In the genomic region with DNA sequence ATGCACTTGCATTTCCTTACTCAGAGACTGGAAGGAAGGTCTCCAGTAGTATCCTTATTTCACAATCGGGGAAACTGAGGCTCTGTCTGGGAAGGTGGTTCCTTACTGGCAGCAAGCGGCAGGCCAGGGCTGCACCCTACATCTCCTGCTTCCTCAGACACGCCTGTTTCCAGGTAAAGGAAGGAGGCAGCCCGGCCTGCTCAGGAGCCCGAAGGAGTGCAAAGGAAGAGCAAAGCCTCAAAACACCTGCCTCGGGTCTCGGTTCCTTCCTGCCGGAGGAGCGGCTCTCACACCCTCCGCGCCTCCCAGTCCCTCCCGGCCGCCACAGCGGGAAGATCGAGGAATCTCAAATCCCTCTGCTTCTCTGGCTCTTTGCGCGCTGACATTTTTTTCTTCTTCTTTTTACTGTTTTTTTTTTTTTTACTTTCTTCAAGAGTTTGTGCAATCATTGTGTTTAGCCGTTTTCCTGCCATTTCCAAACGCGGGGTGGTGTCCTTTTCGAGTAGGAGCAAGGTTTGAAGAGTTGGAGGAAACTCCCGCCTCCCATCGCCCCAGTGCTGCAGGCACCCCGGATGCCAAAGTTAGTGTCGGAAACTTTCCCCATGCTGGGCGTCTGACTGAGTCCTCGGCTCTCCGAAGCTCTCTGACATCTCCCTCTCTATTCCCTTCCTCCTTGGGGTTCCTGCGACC, we compare ENCODE assay signal across 8 cellular contexts. TPM values are rescaled to one million over a fixed set of nuclear protein-coding genes. Genes with fewer than 3 reads are reported as not detected.
DNase-seq lines count a peak whose midpoint lies in the region; ATAC-seq, FAIRE-seq and TF ChIP-seq lines count a peak whose summit lies in the region.

No MANE protein-coding gene starts in this region.

- H3K9me3 Mint-ChIP-seq in stimulated activated memory B cell treated with anti-CD40 and anti-IgM and Interleukin-4, amounts not matched to agents 10 μg/mL and 1 μg/mL and 100 μg/mL, for 72 hours = peaks cover 9% of the 10 kb centered on the region

- FAIRE-seq in GM12878 (lab: Jason Lieb, UNC) = no peak

- peaks cover 55% of the 10 kb centered on the region for H3K27me3 Mint-ChIP-seq in stimulated activated memory B cell treated with anti-CD40 and anti-IgM and Interleukin-4, amounts not matched to agents 10 μg/mL and 1 μg/mL and 100 μg/mL, for 72 hours

- CTCF ChIA-PET in GM12878 (lab: Yijun Ruan, JAX) = interaction anchor here (0.7 to 1.3 kb wide), 3 partner anchors 37 to 285 kb away, joined by 3 to 5 read pairs (median 4); no protein-coding TSS in a partner anchor

- TF ChIP-seq POLR2A in GM12878 (IDR thresholded peaks at IDR 0.05; ENCODE audit: low read depth, low read length) = no peak

- no peak overlapping the region for H3K9ac ChIP-seq in GM12878 (ENCODE audit: control insufficient read depth, insufficient read depth, low read length)

- H3K79me2 ChIP-seq in GM12878 (ENCODE audit: control insufficient read depth, insufficient read depth, low read length) = no peaks in the 10 kb centered on the region

- DNase-seq in NCI-H748 (lab: John Stamatoyannopoulos, UW; ENCODE audit: unreplicated experiment) (peak; percentile 59), NCI-H748 treated with DMSO at 0.1 percent for 48 hours (lab: John Stamatoyannopoulos, UW) (no peak), GM12878 (ENCODE audit: low read depth, low spot score) (no peak), iPS-NIHi7 (ENCODE audit: extremely low spot score) (peak; percentile 51), NCI-H1930 (lab: John Stamatoyannopoulos, UW) (no peak)

- intact Hi-C loops in GM12878 (cut with micrococcal nuclease; ENCODE audit: unreplicated experiment) = no loop called here

- in situ Hi-C loops in GM12878 (cut with MboI) = no loop called here

- H3K9me3 ChIP-seq in GM12878 (replicated peaks; ENCODE audit: control insufficient read depth, insufficient read depth, low read length) = no peaks in the 10 kb centered on the region; the same call in 2 of the 3 replicates

- SMC1A ChIA-PET in GM12878 (lab: Charles Lee; ENCODE audit: uncharacterized antibody, unreplicated experiment) = no interaction called here

- no peak for TF ChIP-seq RAD21 in GM12878 (IDR thresholded peaks at IDR 0.05; ENCODE audit: insufficient read depth, low read depth, low read length)

- BruUV-seq in GM12878 (replicated peaks; lab: Mats Ljungman, UMichigan) = no TSS peak

- peaks cover 39% of the 10 kb centered on the region for H3K4me1 Mint-ChIP-seq in stimulated activated memory B cell treated with anti-CD40 and anti-IgM and Interleukin-4, amounts not matched to agents 10 μg/mL and 1 μg/mL and 100 μg/mL, for 72 hours

- 4% methylated on average over 29 of the region's 29 CpGs for WGBS in GM12878 (ENCODE audit: insufficient coverage, insufficient replicate concordance, low lambda C conversion rate, missing lambda C conversion rate)

- no peaks in the 10 kb centered on the region for H3K36me3 Mint-ChIP-seq in stimulated activated memory B cell treated with anti-CD40 and anti-IgM and Interleukin-4, amounts not matched to agents 10 μg/mL and 1 μg/mL and 100 μg/mL, for 72 hours

- peak overlapping the region; percentile 80 for H3K4me3 Mint-ChIP-seq in stimulated activated memory B cell treated with anti-CD40 and anti-IgM and Interleukin-4, amounts not matched to agents 10 μg/mL and 1 μg/mL and 100 μg/mL, for 72 hours

- peak overlapping the region; percentile 41 for H3K4me2 ChIP-seq in GM12878 (ENCODE audit: control insufficient read depth, insufficient read depth)

- RAD21 ChIA-PET in GM12878 (lab: Charles Lee; ENCODE audit: unreplicated experiment) = no interaction called here

- H2AFZ ChIP-seq in GM12878 (ENCODE audit: control insufficient read depth, low read depth, low read length) = no peak overlapping the region

- no peak for TF ChIP-seq EP300 in GM12878 (IDR thresholded peaks at IDR 0.05; ENCODE audit: borderline replicate concordance in 1 of 2, control insufficient read depth in 1 of 2, low read depth in 2 of 2, low read length in 2 of 2)

- no peak overlapping the region for H3K27ac Mint-ChIP-seq in stimulated activated memory B cell treated with anti-CD40 and anti-IgM and Interleukin-4, amounts not matched to agents 10 μg/mL and 1 μg/mL and 100 μg/mL, for 72 hours

- no peaks in the 10 kb centered on the region for H4K20me1 ChIP-seq in GM12878 (ENCODE audit: control insufficient read depth, insufficient read depth)

- peaks cover 13 to 15% of the 10 kb centered on the region in 2 experiments; a peak in 3 of 4 replicates for H3K27me3 ChIP-seq in GM12878 (replicated peaks in 1 of 2; ENCODE audit: control insufficient read depth in 2 of 2, insufficient read depth in 2 of 2, low read length in 1 of 2)

- POLR2A ChIA-PET in GM12878 (lab: Charles Lee) = no interaction called here

- TF ChIP-seq CTCF in LNCAP (IDR thresholded peaks at IDR 0.05) (peak; percentile 15; the same call in 1 of the 2 replicates), GM12878 (IDR thresholded peaks at IDR 0.05 in 2 of 3, conservative IDR thresholded peaks at IDR 0.05 in 1 of 3; ENCODE audit: control insufficient read depth in 2 of 3, extremely low read depth in 1 of 3, insufficient read depth in 1 of 3, low read depth in 3 of 3, low read length in 3 of 3) (no peak)

- peaks cover 12% of the 10 kb centered on the region for H3K4me1 ChIP-seq in GM12878 (ENCODE audit: control insufficient read depth, insufficient read depth, low read length)

- ATAC-seq in GM12878 = no peak; the same call in 1 of the 3 replicates
- peak; percentile 18 for ATAC-seq in stimulated activated memory B cell treated with anti-CD40 and anti-IgM and Interleukin-4, amounts not matched to agents 10 μg/mL and 1 μg/mL and 100 μg/mL, for 72 hours
- ATAC-seq in GM21786 (IDR thresholded peaks at IDR 0.05; ENCODE audit: unreplicated experiment) = no peak

- H3K27ac ChIP-seq in GM12878 (ENCODE audit: control insufficient read depth, insufficient read depth) = no peak overlapping the region

- H3K36me3 ChIP-seq in GM12878 (ENCODE audit: control insufficient read depth in 2 of 2, insufficient read depth in 2 of 2, low read length in 1 of 2) = no peaks in the 10 kb centered on the region

- H3K4me3 ChIP-seq in GM12878 = no peak overlapping the region

TF ChIP-seq in GM12878, 131 proteins besides CTCF, POLR2A, EP300 and RAD21:
- TF ChIP-seq EED (IDR thresholded peaks at IDR 0.05; ENCODE audit: low read depth) (0 out of 2 replicates have a peak, but pooled peaks have one; percentile 9), ZNF622 (IDR thresholded peaks at IDR 0.05) (no peak)

RNA-seq across cellular contexts. Expression of a gene that starts 1.0 kb away (rescaled TPM):
- not detected in 2 replicates for total RNA-seq in GM12878 (2013; cell fraction: nucleolus; rRNA removed)
- 0.23 and 0.44 TPM in 2 replicates for total RNA-seq in GM12878 (2014; rRNA removed)
- total RNA-seq in GM12878 (2014; rRNA removed; fragmentation: Illumina TruSeq; extraction: Trizol) = 0.13 and 0.32 TPM in 2 replicates
- 0.13 TPM in 2 replicates for total RNA-seq in GM12878 (2021)
- not detected for polyA plus RNA-seq in GM12878 (2011; ENCODE audit: low read depth)
- polyA plus RNA-seq in GM12878 (2011; rRNA removed) = not detected in 2 replicates
- polyA plus RNA-seq in GM12878 (2011; cell fraction: cytosol; rRNA removed) = not detected in 2 replicates
- polyA plus RNA-seq in GM12878 (2011; cell fraction: nucleus; rRNA removed) = not detected in 2 replicates
- 0.04 TPM in 1 of 2 replicates, not detected in the other for polyA plus RNA-seq in GM12878 (2012)
- polyA plus RNA-seq in GM12878 (2014; fragmentation: Illumina TruSeq; extraction: Trizol) = 0.17 and 0.31 TPM in 2 replicates
- under 1 TPM; 0.09 to 0.21 TPM for polyA plus RNA-seq in GM12878 (2014; fragmentation: Nextera tagmentation; extraction: Ambion mirVana)
- 0.14 and 0.65 TPM in 2 replicates for polyA plus RNA-seq in GM12878 (2014; rRNA removed)
- under 1 TPM in 1 of 2 experiments, not detected in 1; 0.14 TPM for polyA plus RNA-seq in GM12878 (2016; fragmentation: Nextera tagmentation; extraction: Ambion mirVana)
- not detected in 2 replicates for polyA minus RNA-seq in GM12878 (2011; rRNA and poly(A)+ RNA removed)
- not detected in 2 replicates for polyA minus RNA-seq in GM12878 (2011; cell fraction: cytosol; rRNA and poly(A)+ RNA removed)
- not detected in 2 replicates for polyA minus RNA-seq in GM12878 (2011; cell fraction: nucleus; rRNA and poly(A)+ RNA removed)

Comparison
In these comparisons a context has a peak if more than half of its experiments do, and no peak if none do; other contexts are left out.
1. DNase-seq: peak in NCI-H748 (single experiment) and iPS-NIHi7 (single experiment); none in NCI-H748 treated with DMSO at 0.1 percent for 48 hours (single experiment), GM12878 (single experiment) and NCI-H1930 (0 of 2).